Comparison of ENCODE assay signal across 8 cellular contexts in genomic region chr1:1917995-1918900, GRCh38. TPM values are rescaled to one million over a fixed set of nuclear protein-coding genes. Genes with fewer than 3 reads are reported as not detected.
DNase-seq lines count a peak whose midpoint lies in the region; ATAC-seq and TF ChIP-seq lines count a peak whose summit lies in the region.

No MANE protein-coding gene starts in this region.

- peak overlapping the region in 2 of 10 donors; percentile 19 to 46 for H3K27ac Mint-ChIP-seq in naive thymus-derived CD8-positive, alpha-beta T cell

- no peaks in the 10 kb centered on the region for H3K36me3 Mint-ChIP-seq in naive thymus-derived CD8-positive, alpha-beta T cell

- intact Hi-C loops in dorsolateral prefrontal cortex (cut with DNase I): no loop called here

- no peak overlapping the region for H3K27ac ChIP-seq in dorsolateral prefrontal cortex

- CTCF ChIA-PET in AG04449 (lab: Yijun Ruan, JAX): interaction anchor here (1.3 to 4.4 kb wide), 3 partner anchors 10 to 127 kb away, joined by 5 to 13 read pairs (median 8); no protein-coding TSS in a partner anchor

- no peaks in the 10 kb centered on the region for H3K9me3 Mint-ChIP-seq in naive thymus-derived CD8-positive, alpha-beta T cell

- peak overlapping the region in 9 of 10 donors; percentile 31 to 65 (median 54) for H3K4me3 Mint-ChIP-seq in naive thymus-derived CD8-positive, alpha-beta T cell

- POLR2A ChIA-PET in AG04449 (lab: Yijun Ruan, JAX): no interaction called here
- POLR2A ChIA-PET in naive thymus-derived CD8-positive, alpha-beta T cell (lab: Charles Lee): interaction anchor here (1.0 to 2.3 kb wide), 2 partner anchors 9 to 194 kb away, joined by 3 to 13 read pairs; partner anchors contain the start of gene CDK11A

- DNase-seq in AG04449 (ENCODE audit: low read depth, low spot score): no peak
- DNase-seq in Jurkat, Clone E6-1 (ENCODE audit: low read depth, low spot score): no peak
- DNase-seq in dorsolateral prefrontal cortex: no peak
- DNase-seq in naive thymus-derived CD8-positive, alpha-beta T cell: no peak
- DNase-seq in hippocampal formation (lab: John Stamatoyannopoulos, UW): no peak
- no peak for DNase-seq in dedifferentiated amniotic fluid mesenchymal stem cell (ENCODE audit: extremely low spot score)
- no peak for DNase-seq in stimulated activated CD8-positive, alpha-beta memory T cell treated with anti-CD3 and anti-CD28 coated beads, Interleukin-4, amount 100 ng/mL, for 48 hours
- DNase-seq in cerebellum (ENCODE audit: low spot score): no peak

- ATAC-seq in naive thymus-derived CD8-positive, alpha-beta T cell: no peak

- peak overlapping the region; percentile 54 for H3K4me3 ChIP-seq in AG04449 (ENCODE audit: low read depth, low read length)
- H3K4me3 ChIP-seq in Jurkat, Clone E6-1 (ENCODE audit: low read length): peak overlapping the region; percentile 44; the same call in 1 of the 2 replicates
- H3K4me3 ChIP-seq in dorsolateral prefrontal cortex: peak overlapping the region; percentile 15 to 72 (median 59)

- peaks cover 1 to 12% (median 7%) of the 10 kb centered on the region in 4 donors for H3K4me1 Mint-ChIP-seq in naive thymus-derived CD8-positive, alpha-beta T cell

- no peaks in the 10 kb centered on the region for H3K27me3 Mint-ChIP-seq in naive thymus-derived CD8-positive, alpha-beta T cell

- no peak for TF ChIP-seq CTCF in AG04449 (IDR thresholded peaks at IDR 0.05; ENCODE audit: insufficient read depth, low read length, missing control alignments)
- no peak for TF ChIP-seq CTCF in dorsolateral prefrontal cortex (IDR thresholded peaks at IDR 0.05 in 54 of 56, conservative IDR thresholded peaks at IDR 0.05 in 2 of 56; ENCODE audit: low read depth in 1 of 56, partially characterized antibody in 56 of 56)

- H3K27me3 ChIP-seq in dorsolateral prefrontal cortex: no peaks in the 10 kb centered on the region

RNA-seq across cellular contexts. Expression of gene TMEM52, which starts 0.8 kb away (rescaled TPM):
- polyA plus RNA-seq in Jurkat, Clone E6-1 (2012; ENCODE audit: insufficient read depth, insufficient read length): 2.2 TPM
- 1 to 10 TPM in 71 of 120 experiments, under 1 TPM in 34, not detected in 15; 0.40 to 4.5 (median 1.4) TPM for total RNA-seq in dorsolateral prefrontal cortex
- 1 to 10 TPM in 1 of 2 experiments, not detected in 1; 1.0 TPM for total RNA-seq in naive thymus-derived CD8-positive, alpha-beta T cell
- polyA plus RNA-seq in naive thymus-derived CD8-positive, alpha-beta T cell: under 1 TPM in 2 of 3 donors, not detected in 1; 0.20 to 0.53 TPM
- total RNA-seq in cerebellum: 0.82 TPM

RNA-seq across cellular contexts. Expression of gene CALML6, which starts 3.2 kb away (rescaled TPM):
- polyA plus RNA-seq in Jurkat, Clone E6-1 (2012; ENCODE audit: insufficient read depth, insufficient read length): not detected
- 1 to 10 TPM in 79 of 120 experiments, under 1 TPM in 38, not detected in 3; 0.25 to 4.5 (median 1.2) TPM for total RNA-seq in dorsolateral prefrontal cortex
- total RNA-seq in naive thymus-derived CD8-positive, alpha-beta T cell: 1 to 10 TPM; 1.4 to 1.6 TPM
- not detected for polyA plus RNA-seq in naive thymus-derived CD8-positive, alpha-beta T cell
- 0.18 TPM for total RNA-seq in cerebellum

RNA-seq across cellular contexts. Expression of gene GNB1, which starts 27.4 kb away (rescaled TPM):
- 467 TPM for polyA plus RNA-seq in Jurkat, Clone E6-1 (2012; ENCODE audit: insufficient read depth, insufficient read length)
- total RNA-seq in dorsolateral prefrontal cortex: 100 to 1,000 TPM; 375 to 847 (median 628) TPM
- 100 to 1,000 TPM; 231 to 232 TPM for total RNA-seq in naive thymus-derived CD8-positive, alpha-beta T cell
- polyA plus RNA-seq in naive thymus-derived CD8-positive, alpha-beta T cell: 100 to 1,000 TPM in 2 of 3 donors, 10 to 100 TPM in 1; 45.9 to 107 (median 105) TPM
- 207 TPM for total RNA-seq in cerebellum
